Comparison of ENCODE assay signal across 8 cellular contexts in the genomic region with DNA sequence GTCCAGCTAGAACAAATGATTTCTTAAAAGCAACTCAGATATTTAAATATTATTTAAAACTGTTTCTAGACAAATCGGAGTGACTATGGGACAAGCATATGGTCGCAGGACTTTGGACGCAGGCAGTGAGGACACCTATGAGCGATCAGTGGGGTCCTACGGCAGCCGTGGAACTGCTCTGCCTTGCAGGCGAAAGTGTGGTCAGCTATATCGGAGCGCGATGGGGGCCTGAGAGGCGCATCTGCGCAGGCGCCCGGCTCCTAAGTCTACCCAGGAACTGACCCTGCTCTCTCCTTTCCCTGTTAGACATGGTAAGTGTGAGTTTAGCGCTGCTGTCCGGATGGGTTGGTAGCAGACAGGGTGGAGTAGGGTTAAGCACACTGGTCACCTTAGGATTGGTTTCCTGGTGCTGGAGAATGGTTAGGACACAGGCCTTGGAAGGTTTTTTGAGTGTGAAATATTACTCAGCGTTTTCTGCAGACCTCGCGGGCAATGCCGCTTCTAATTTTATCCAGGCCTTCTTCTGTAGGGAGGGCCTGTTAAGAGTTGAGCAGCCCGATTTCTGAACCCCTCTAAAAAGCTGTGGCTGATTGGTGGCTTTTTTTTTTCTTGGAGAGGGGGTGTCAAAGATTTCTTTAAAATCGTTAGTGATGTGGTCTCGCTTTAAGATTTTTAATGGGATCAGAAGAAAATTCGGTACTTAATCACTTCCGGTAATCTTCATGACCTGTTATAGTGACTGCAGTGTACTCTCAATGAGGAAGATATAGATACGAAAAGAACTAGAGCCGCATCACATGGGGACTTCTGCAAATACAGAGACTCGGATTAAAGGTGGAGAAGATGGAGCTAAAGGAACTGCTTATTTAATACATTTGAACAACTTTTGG. TPM values are rescaled to one million over a fixed set of nuclear protein-coding genes. Genes with fewer than 3 reads are reported as not detected.
DNase-seq lines count a peak whose midpoint lies in the region; ATAC-seq and TF ChIP-seq lines count a peak whose summit lies in the region.

TSS of gene RABGGTB (plus strand) at position 293 of the 890 bp plus-strand sequence. CDS start at position 309, 16 bp downstream.

- peaks cover 63 to 73% (median 69%) of the 10 kb centered on the region in 3 donors for H3K4me1 Mint-ChIP-seq in CD8-positive, alpha-beta memory T cell

- H3K27me3 Mint-ChIP-seq in CD8-positive, alpha-beta memory T cell, result peaks cover 0 to 6% of the 10 kb centered on the region in 2 donors

- H3K27ac ChIP-seq in CD8-positive, alpha-beta memory T cell (ENCODE audit: low read depth, low read length), result peak within 1 kb of the TSS; percentile 90
- H3K27ac ChIP-seq in lung (ENCODE audit: low read depth in 1 of 2, low read length in 1 of 2), result peak within 1 kb of the TSS; percentile 75 to 76

- peak within 1 kb of the TSS; percentile 94 for H3K4me3 ChIP-seq in CD8-positive, alpha-beta memory T cell (ENCODE audit: low read length)
- H3K4me3 ChIP-seq in lung, result peak within 1 kb of the TSS; percentile 63

- peaks cover 53% of the 10 kb centered on the region for H3K4me1 ChIP-seq in CD8-positive, alpha-beta memory T cell (ENCODE audit: insufficient read depth, low read length)
- peaks cover 5 to 12% of the 10 kb centered on the region in 2 donors for H3K4me1 ChIP-seq in lung (ENCODE audit: control insufficient read depth in 2 of 2, insufficient read depth in 2 of 2, low read length in 2 of 2)

- H3K36me3 ChIP-seq in CD8-positive, alpha-beta memory T cell (ENCODE audit: insufficient read depth, low read length), result peaks cover 13% of the 10 kb centered on the region
- peaks cover 3 to 7% of the 10 kb centered on the region in 2 donors for H3K36me3 ChIP-seq in lung (ENCODE audit: control insufficient read depth in 2 of 2, insufficient read depth in 2 of 2, low read length in 2 of 2)

- 0% methylated on average over 28 of the region's 28 CpGs for WGBS in lung, 2 donors

- no peaks in the 10 kb centered on the region for H3K27me3 ChIP-seq in CD8-positive, alpha-beta memory T cell (ENCODE audit: insufficient read depth, low read length, poor library complexity, severe bottlenecking)
- no peaks in the 10 kb centered on the region for H3K27me3 ChIP-seq in lung (ENCODE audit: control insufficient read depth, insufficient read depth)

- ATAC-seq in GM19468 (IDR thresholded peaks at IDR 0.05; ENCODE audit: extremely low read depth, unreplicated experiment) (peak; percentile 66), lung (ENCODE audit: insufficient read depth, low FRiP score) (peak; percentile 99)

- H3K27ac Mint-ChIP-seq in CD8-positive, alpha-beta memory T cell, result peak within 1 kb of the TSS; percentile 92 to 99 (median 98)

- peaks cover 0 to 2% (median 0%) of the 10 kb centered on the region in 5 donors for H3K9me3 Mint-ChIP-seq in CD8-positive, alpha-beta memory T cell

- H3K9me3 ChIP-seq in CD8-positive, alpha-beta memory T cell (ENCODE audit: low read length), result no peaks in the 10 kb centered on the region
- no peaks in the 10 kb centered on the region for H3K9me3 ChIP-seq in lung (ENCODE audit: control insufficient read depth in 2 of 2, insufficient read depth in 1 of 2, low read length in 1 of 2)

- no peak for TF ChIP-seq CTCF in lung (IDR thresholded peaks at IDR 0.05; ENCODE audit: control extremely low read depth, extremely low read depth)

- CTCF ChIA-PET in CD8-positive, alpha-beta memory T cell (lab: Charles Lee), result no interaction called here

- peak within 1 kb of the TSS; percentile 94 to 100 (median 98) for H3K4me3 Mint-ChIP-seq in CD8-positive, alpha-beta memory T cell

- POLR2A ChIA-PET in CD8-positive, alpha-beta memory T cell (lab: Charles Lee), result interaction anchor here (1.0 to 2.0 kb wide), 2 partner anchors 11 to 63 kb away, joined by 3 to 7 read pairs; no protein-coding TSS in a partner anchor

- peaks cover 6 to 46% (median 8%) of the 10 kb centered on the region in 3 donors for H3K36me3 Mint-ChIP-seq in CD8-positive, alpha-beta memory T cell

- DNase-seq in CD8-positive, alpha-beta memory T cell, result peak; percentile 87 to 95 (median 92)
- DNase-seq in HS-5 (ENCODE audit: low read depth) (peak; percentile 90), lung (ENCODE audit: low spot score) (peak; percentile 94)
- DNase-seq in NK-92 treated with Interleukin-12 subunit alpha and Interleukin-12 subunit beta, amount 100 ng/mL, for 24 hours (lab: John Stamatoyannopoulos, UW), result peak; percentile 92
- peak; percentile 98 for DNase-seq in activated CD8-positive, alpha-beta memory T cell treated with anti-CD3 and anti-CD28 coated beads for 24 hours
- peak; percentile 84 for DNase-seq in effector CD8-positive, alpha-beta T cell (lab: John Stamatoyannopoulos, UW)
- DNase-seq in stimulated activated CD4-positive, alpha-beta T cell treated with anti-CD3 and anti-CD28 coated beads, TNF-alpha, amount 100 ng/mL, for 4 hours (ENCODE audit: low read depth in 3 of 3), result peak; percentile 88 to 89 (median 89)

RNA-seq across cellular contexts. Expression of gene RABGGTB, which starts in this region (rescaled TPM):
- total RNA-seq in CD8-positive, alpha-beta memory T cell, result 100 to 1,000 TPM; 208 to 212 TPM
- polyA plus RNA-seq in CD8-positive, alpha-beta memory T cell, result 7.5 TPM
- total RNA-seq in lung, result 10 to 100 TPM; 60.7 to 99.9 TPM
- polyA plus RNA-seq in lung, result 10 to 100 TPM; 66.8 to 69.3 TPM

Comparison
In these comparisons a context has a peak if more than half of its experiments do, and no peak if none do; other contexts are left out.
1. Peak in every context shown above with its lines: DNase-seq, ATAC-seq, H3K4me3 ChIP-seq and H3K27ac ChIP-seq.